In the genomic region with DNA sequence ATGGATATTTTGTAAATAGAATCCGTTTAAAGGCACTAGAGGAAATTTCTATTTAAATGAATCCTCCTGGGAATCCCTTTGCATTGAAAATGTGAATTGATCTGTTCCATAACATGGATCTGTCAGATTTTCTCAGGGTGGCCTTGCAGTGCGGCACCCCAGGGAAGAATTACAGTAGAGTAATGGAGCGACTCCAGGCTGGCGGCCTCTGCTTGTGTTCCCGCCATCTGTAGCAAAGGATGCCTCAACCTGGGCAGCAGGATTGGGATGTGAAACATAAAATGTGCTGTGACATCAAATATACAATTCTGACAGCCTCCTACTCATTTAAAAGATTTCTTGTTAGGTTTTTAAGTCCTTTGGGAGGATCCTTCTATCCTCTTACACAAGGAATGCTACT, we compare ENCODE assay signal across 18 cellular contexts.
DNase-seq lines count a peak whose midpoint lies in the region; ATAC-seq and TF ChIP-seq lines count a peak whose summit lies in the region.
"Had no signal": no experiment of that assay in that cellular context is flagged by ENCODE, and none has a peak within 500 bp of the region (broad histone marks: within the 10 kb centered on the region; RNA-seq: fewer than 3 reads in every experiment).

No MANE protein-coding gene starts in this region.

- H3K79me1 ChIP-seq in trophoblast cell (ENCODE audit: low read length): peaks cover 15% of the 10 kb centered on the region

- H3K9me3 ChIP-seq in trophoblast cell (ENCODE audit: insufficient read depth, low read depth, low read length): no peaks in the 10 kb centered on the region
- H3K9me3 ChIP-seq: MG63 had no signal

- no peak overlapping the region for H3K4me3 Mint-ChIP-seq in activated CD8-positive, alpha-beta memory T cell treated with anti-CD3 and anti-CD28 coated beads, Interleukin-2, amount 10 ng/mL, durations not matched to agents 7 days and 5 days
- peak overlapping the region; percentile 37 for H3K4me3 Mint-ChIP-seq in glutamatergic neuron (ENCODE audit: unreplicated experiment)
- H3K4me3 Mint-ChIP-seq in stimulated activated memory B cell treated with anti-CD40 and anti-IgM and Interleukin-4, amounts not matched to agents 10 μg/mL and 1 μg/mL and 100 μg/mL, for 72 hours: no peak overlapping the region

- H2AK5ac ChIP-seq in trophoblast cell (ENCODE audit: low read length): no peak overlapping the region

- no CpG with 5 or more reads among the region's 5 CpGs for WGBS in trophoblast cell (ENCODE audit: extremely low coverage, insufficient coverage, insufficient read length)

- H3K4me3 ChIP-seq in trophoblast cell (ENCODE audit: low read depth, low read length): no peak overlapping the region
- H3K4me3 ChIP-seq: MG63, SK-N-MC had no signal

- H3K79me2 ChIP-seq in trophoblast cell (ENCODE audit: control insufficient read depth, insufficient read depth, low read length, poor library complexity): peaks cover 2% of the 10 kb centered on the region

- peak overlapping the region; percentile 67 for H4K8ac ChIP-seq in trophoblast cell (ENCODE audit: low read depth, low read length)

- H3K36me3 Mint-ChIP-seq in activated CD8-positive, alpha-beta memory T cell treated with anti-CD3 and anti-CD28 coated beads, Interleukin-2, amount 10 ng/mL, durations not matched to agents 7 days and 5 days: no peaks in the 10 kb centered on the region
- peaks cover 4% of the 10 kb centered on the region for H3K36me3 Mint-ChIP-seq in glutamatergic neuron (ENCODE audit: unreplicated experiment)
- H3K36me3 Mint-ChIP-seq in stimulated activated memory B cell treated with anti-CD40 and anti-IgM and Interleukin-4, amounts not matched to agents 10 μg/mL and 1 μg/mL and 100 μg/mL, for 72 hours: no peaks in the 10 kb centered on the region

- no peak overlapping the region for H3K4me2 ChIP-seq in trophoblast cell (ENCODE audit: low read length)

- H2BK12ac ChIP-seq in trophoblast cell (ENCODE audit: low read length): no peak overlapping the region

- peak overlapping the region; percentile 73 for H2BK5ac ChIP-seq in trophoblast cell (ENCODE audit: low read depth, low read length, poor library complexity)

- TF ChIP-seq CTCF in glutamatergic neuron (IDR thresholded peaks at IDR 0.05; ENCODE audit: partially characterized antibody, unreplicated experiment): no peak

- peak overlapping the region; percentile 87 for H3K14ac ChIP-seq in trophoblast cell (ENCODE audit: low read length)

- no peak for ATAC-seq in activated CD8-positive, alpha-beta memory T cell treated with anti-CD3 and anti-CD28 coated beads, Interleukin-2, amount 10 ng/mL, durations not matched to agents 7 days and 5 days
- no peak for ATAC-seq in stimulated activated memory B cell treated with anti-CD40 and anti-IgM and Interleukin-4, amounts not matched to agents 10 μg/mL and 1 μg/mL and 100 μg/mL, for 72 hours

- H3K27me3 ChIP-seq in trophoblast cell (ENCODE audit: insufficient read depth, low read length): no peaks in the 10 kb centered on the region
- H3K27me3 ChIP-seq: MG63 had no signal

- peak overlapping the region; percentile 71 for H3K18ac ChIP-seq in trophoblast cell (ENCODE audit: low read length)

- peak overlapping the region; percentile 97 for H4K91ac ChIP-seq in trophoblast cell (ENCODE audit: low read depth, low read length)

- H3K9ac ChIP-seq in trophoblast cell (ENCODE audit: low read length): no peak overlapping the region

- H3K27me3 Mint-ChIP-seq in activated CD8-positive, alpha-beta memory T cell treated with anti-CD3 and anti-CD28 coated beads, Interleukin-2, amount 10 ng/mL, durations not matched to agents 7 days and 5 days: peaks cover 40% of the 10 kb centered on the region
- peaks cover 2% of the 10 kb centered on the region for H3K27me3 Mint-ChIP-seq in glutamatergic neuron (ENCODE audit: unreplicated experiment)
- H3K27me3 Mint-ChIP-seq in stimulated activated memory B cell treated with anti-CD40 and anti-IgM and Interleukin-4, amounts not matched to agents 10 μg/mL and 1 μg/mL and 100 μg/mL, for 72 hours: peaks cover 55% of the 10 kb centered on the region

- H3K23ac ChIP-seq in trophoblast cell (ENCODE audit: low read length): no peak overlapping the region

- H4K12ac ChIP-seq in trophoblast cell (ENCODE audit: low read depth, low read length): no peak overlapping the region

- peak overlapping the region; percentile 92 for H3K27ac ChIP-seq in trophoblast cell (ENCODE audit: low read depth, low read length)
- H3K27ac ChIP-seq: SK-N-MC had no signal

- peak overlapping the region; percentile 59 for H3K4ac ChIP-seq in trophoblast cell (ENCODE audit: low read depth, low read length)

- H2AFZ ChIP-seq in trophoblast cell (ENCODE audit: insufficient read depth, low read length, poor library complexity): no peak overlapping the region

- CTCF ChIA-PET in activated CD8-positive, alpha-beta memory T cell treated with anti-CD3 and anti-CD28 coated beads, Interleukin-2, amount 10 ng/mL, durations not matched to agents 7 days and 5 days (lab: Charles Lee): no interaction called here

- H3K27ac Mint-ChIP-seq in activated CD8-positive, alpha-beta memory T cell treated with anti-CD3 and anti-CD28 coated beads, Interleukin-2, amount 10 ng/mL, durations not matched to agents 7 days and 5 days: no peak overlapping the region
- H3K27ac Mint-ChIP-seq in glutamatergic neuron (ENCODE audit: unreplicated experiment): peak overlapping the region; percentile 60
- no peak overlapping the region for H3K27ac Mint-ChIP-seq in stimulated activated memory B cell treated with anti-CD40 and anti-IgM and Interleukin-4, amounts not matched to agents 10 μg/mL and 1 μg/mL and 100 μg/mL, for 72 hours

- peak overlapping the region; percentile 86 for H2BK120ac ChIP-seq in trophoblast cell (ENCODE audit: insufficient read depth, low read length, poor library complexity)

- H3K4me1 Mint-ChIP-seq in activated CD8-positive, alpha-beta memory T cell treated with anti-CD3 and anti-CD28 coated beads, Interleukin-2, amount 10 ng/mL, durations not matched to agents 7 days and 5 days: no peaks in the 10 kb centered on the region
- H3K4me1 Mint-ChIP-seq in glutamatergic neuron (ENCODE audit: low read depth, unreplicated experiment): peaks cover 35% of the 10 kb centered on the region
- peaks cover 8% of the 10 kb centered on the region for H3K4me1 Mint-ChIP-seq in stimulated activated memory B cell treated with anti-CD40 and anti-IgM and Interleukin-4, amounts not matched to agents 10 μg/mL and 1 μg/mL and 100 μg/mL, for 72 hours

- DNase-seq in activated CD8-positive, alpha-beta memory T cell treated with anti-CD3 and anti-CD28 coated beads, Interleukin-2, amount 10 ng/mL, durations not matched to agents 7 days and 5 days: peak; percentile 29
- DNase-seq in activated CD8-positive, alpha-beta memory T cell treated with anti-CD3 and anti-CD28 coated beads, Interleukin-2, amount 50 U/mL, for 48 hours: no peak
- peak; percentile 43 for DNase-seq in glutamatergic neuron
- no peak for DNase-seq in trophoblast cell
- no peak for DNase-seq in occipital lobe (lab: John Stamatoyannopoulos, UW)
- no peak for DNase-seq in GM03348 (ENCODE audit: low spot score)
- DNase-seq in MV-4-11 (lab: John Stamatoyannopoulos, UW): no peak
- DNase-seq: 8988T, COR-L47, DMS53, IMR-90, Karpas-422, MG63, NCI-H1105, NCI-H1694, Right ventricle myocardium superior had no signal

- no peaks in the 10 kb centered on the region for H3K9me3 Mint-ChIP-seq in activated CD8-positive, alpha-beta memory T cell treated with anti-CD3 and anti-CD28 coated beads, Interleukin-2, amount 10 ng/mL, durations not matched to agents 7 days and 5 days (ENCODE audit: low read depth)
- peaks cover 5% of the 10 kb centered on the region for H3K9me3 Mint-ChIP-seq in glutamatergic neuron (ENCODE audit: unreplicated experiment)
- H3K9me3 Mint-ChIP-seq in stimulated activated memory B cell treated with anti-CD40 and anti-IgM and Interleukin-4, amounts not matched to agents 10 μg/mL and 1 μg/mL and 100 μg/mL, for 72 hours: peaks cover 14% of the 10 kb centered on the region

- no peaks in the 10 kb centered on the region for H3K36me3 ChIP-seq in trophoblast cell (ENCODE audit: control insufficient read depth in 1 of 2, insufficient read depth in 2 of 2, low read length in 2 of 2)
- H3K36me3 ChIP-seq: MG63 had no signal

- H3K4me1 ChIP-seq in trophoblast cell (ENCODE audit: control insufficient read depth in 1 of 2, insufficient read depth in 2 of 2, low read length in 2 of 2): peaks cover 5 to 17% of the 10 kb centered on the region in 2 experiments

Comparison
In these comparisons a context has a peak if more than half of its experiments do, and no peak if none do; other contexts are left out.
1. DNase-seq: peak in activated CD8-positive, alpha-beta memory T cell treated with anti-CD3 and anti-CD28 coated beads, Interleukin-2, amount 10 ng/mL, durations not matched to agents 7 days and 5 days (single experiment) and glutamatergic neuron (single experiment); none in activated CD8-positive, alpha-beta memory T cell treated with anti-CD3 and anti-CD28 coated beads, Interleukin-2, amount 50 U/mL, for 48 hours (single experiment), trophoblast cell (0 of 2), occipital lobe (single experiment), GM03348 (single experiment) and MV-4-11 (single experiment).